In the genomic region with DNA sequence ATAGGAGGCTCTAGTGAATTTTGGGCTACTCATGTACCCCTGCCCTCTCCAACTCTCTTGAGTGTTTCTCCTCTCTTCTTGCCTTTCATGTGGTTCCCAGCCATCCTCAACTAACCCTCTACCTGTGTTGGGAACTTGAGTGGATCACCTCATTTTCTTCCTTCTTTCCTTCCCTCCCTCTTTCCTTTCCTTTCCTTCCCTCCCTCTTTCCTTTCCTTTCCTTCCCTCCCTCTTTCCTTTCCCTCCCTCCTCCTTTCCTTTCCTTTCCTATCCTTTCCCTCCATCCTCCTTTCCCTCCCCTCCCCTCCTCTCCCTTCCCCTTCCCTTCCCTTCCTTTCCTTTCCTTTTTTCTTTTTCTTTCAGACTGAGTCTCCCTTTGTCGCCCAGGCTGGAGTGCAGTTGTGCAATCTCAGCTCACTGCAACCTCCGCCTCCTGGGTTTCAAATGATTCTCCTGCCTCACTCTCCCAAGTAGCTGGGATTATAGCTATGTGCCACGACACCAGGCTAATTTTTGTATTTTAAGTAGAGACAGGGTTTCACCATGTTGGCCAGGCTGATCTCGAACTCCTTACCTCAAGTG, we compare ENCODE assay signal across 22 cellular contexts.
DNase-seq lines count a peak whose midpoint lies in the region; FAIRE-seq and TF ChIP-seq lines count a peak whose summit lies in the region.
"Had no signal": no experiment of that assay in that cellular context is flagged by ENCODE, and none has a peak within 500 bp of the region (broad histone marks: within the 10 kb centered on the region; RNA-seq: fewer than 3 reads in every experiment).

No MANE protein-coding gene starts in this region.

- no peak overlapping the region for H2AFZ ChIP-seq in hepatocyte

- H3K27me3 Mint-ChIP-seq in endothelial cell (ENCODE audit: unreplicated experiment): no peaks in the 10 kb centered on the region
- H3K27me3 Mint-ChIP-seq: CD4-positive, alpha-beta memory T cell; CD4-positive, CD25-positive, alpha-beta regulatory T cell; CD8-positive, alpha-beta memory T cell had no signal

- H3K79me2 ChIP-seq in hepatocyte: no peaks in the 10 kb centered on the region

- no peak overlapping the region for H3K27ac Mint-ChIP-seq in endothelial cell (ENCODE audit: unreplicated experiment)
- H3K27ac Mint-ChIP-seq: CD4-positive, alpha-beta memory T cell; CD4-positive, CD25-positive, alpha-beta regulatory T cell; CD8-positive, alpha-beta memory T cell had no signal

- no peaks in the 10 kb centered on the region for H3K36me3 Mint-ChIP-seq in endothelial cell (ENCODE audit: low read depth, unreplicated experiment)
- H3K36me3 Mint-ChIP-seq: CD14-positive monocyte; CD4-positive, alpha-beta memory T cell; CD4-positive, CD25-positive, alpha-beta regulatory T cell; CD8-positive, alpha-beta memory T cell had no signal

- no peaks in the 10 kb centered on the region for H3K4me1 ChIP-seq in HEK293 (ENCODE audit: control insufficient read depth, insufficient read depth, low read length)
- peaks cover 11% of the 10 kb centered on the region for H3K4me1 ChIP-seq in hepatocyte (ENCODE audit: insufficient read depth)
- H3K4me1 ChIP-seq: BE2C, BLaER1 had no signal

- no peak for TF ChIP-seq CTCF in HEK293 (tag by site-specific recombination; IDR thresholded peaks at IDR 0.05)
- no peak for TF ChIP-seq CTCF in VCaP (conservative IDR thresholded peaks at IDR 0.05)
- TF ChIP-seq CTCF in hepatocyte (IDR thresholded peaks at IDR 0.05; ENCODE audit: poor library complexity): no peak
- no peak for TF ChIP-seq CTCF in D721Med (IDR thresholded peaks at IDR 0.05; ENCODE audit: insufficient read depth, missing control alignments)
- no peak for TF ChIP-seq CTCF in endothelial cell (IDR thresholded peaks at IDR 0.05; ENCODE audit: unreplicated experiment)

- DNase-seq in hepatocyte (ENCODE audit: low spot score) (no peak), D721Med (ENCODE audit: insufficient read length, low spot score) (no peak), endothelial cell (ENCODE audit: low spot score) (no peak), retina (no peak)
- DNase-seq: 8988T; ACHN; BE2C; C1 segment of cervical spinal cord; CD4-positive, alpha-beta memory T cell; CD4-positive, CD25-positive, alpha-beta regulatory T cell; CD8-positive, alpha-beta memory T cell; COR-L47; DMS79 treated with DMSO at 0.1 percent for 48 hours; GF-D8 had no signal

- no peak overlapping the region for H3K4me2 ChIP-seq in hepatocyte
- H3K4me2 ChIP-seq: BLaER1 had no signal

- no peaks in the 10 kb centered on the region for H3K36me3 ChIP-seq in HEK293 (ENCODE audit: control insufficient read depth in 2 of 2, insufficient read depth in 1 of 2, low read length in 2 of 2)
- no peaks in the 10 kb centered on the region for H3K36me3 ChIP-seq in hepatocyte (replicated peaks; ENCODE audit: insufficient read depth, low read depth)
- H3K36me3 ChIP-seq: BE2C, BLaER1 had no signal

- H3K4me1 Mint-ChIP-seq in endothelial cell (ENCODE audit: unreplicated experiment): no peaks in the 10 kb centered on the region
- H3K4me1 Mint-ChIP-seq: CD14-positive monocyte; CD4-positive, alpha-beta memory T cell; CD4-positive, CD25-positive, alpha-beta regulatory T cell; CD8-positive, alpha-beta memory T cell had no signal

- no peaks in the 10 kb centered on the region for H4K20me1 ChIP-seq in hepatocyte (ENCODE audit: insufficient read depth, poor library complexity, severe bottlenecking)
- H4K20me1 ChIP-seq: BLaER1 had no signal

- H3K27ac ChIP-seq in HEK293 (ENCODE audit: extremely low read depth, low read depth, low read length) (no peak overlapping the region), VCaP (peak overlapping the region; percentile 43; the same call in 1 of the 2 replicates), hepatocyte (peak overlapping the region; percentile 66)
- H3K27ac ChIP-seq: BLaER1 had no signal

- 85% methylated on average over 4 of the region's 4 CpGs for WGBS in hepatocyte (ENCODE audit: low lambda C conversion rate, missing lambda C conversion rate)

- H3K4me3 ChIP-seq in HEK293 (ENCODE audit: low read depth, low read length) (no peak overlapping the region), hepatocyte (no peak overlapping the region)
- H3K4me3 ChIP-seq: BLaER1 had no signal

- H3K9me2 ChIP-seq in hepatocyte (replicated peaks; ENCODE audit: insufficient read depth): no peaks in the 10 kb centered on the region

- no peak overlapping the region for H3K4me3 Mint-ChIP-seq in endothelial cell (ENCODE audit: unreplicated experiment)
- H3K4me3 Mint-ChIP-seq: CD14-positive monocyte; CD4-positive, alpha-beta memory T cell; CD4-positive, CD25-positive, alpha-beta regulatory T cell; CD8-positive, alpha-beta memory T cell had no signal

- no peaks in the 10 kb centered on the region for H3K27me3 ChIP-seq in hepatocyte
- H3K27me3 ChIP-seq: BE2C, BLaER1 had no signal

- FAIRE-seq in D721Med (lab: Jason Lieb, UNC): no peak
- FAIRE-seq: A204.1, G401.6, GM12891, GM19239 had no signal

- CTCF ChIA-PET in HEK293 (lab: Yijun Ruan, JAX): no interaction called here

- no peaks in the 10 kb centered on the region for H3K9me3 Mint-ChIP-seq in endothelial cell (ENCODE audit: unreplicated experiment)

- no peaks in the 10 kb centered on the region for H3K9me3 ChIP-seq in HEK293 (ENCODE audit: control insufficient read depth, insufficient read depth, low read depth, low read length)
- no peaks in the 10 kb centered on the region for H3K9me3 ChIP-seq in hepatocyte (ENCODE audit: low read depth)
- H3K9me3 ChIP-seq: BE2C, BLaER1 had no signal

- POLR2A ChIA-PET in HEK293 (lab: Yijun Ruan, JAX): no interaction called here

TF ChIP-seq in HEK293, 187 proteins besides CTCF, POLR2A, EP300 and RAD21:
- TF ChIP-seq ZNF366 (tag by site-specific recombination; conservative IDR thresholded peaks at IDR 0.05) (peak; percentile 62; the same call in 1 of the 2 replicates), GFI1B (tag by site-specific recombination; IDR thresholded peaks at IDR 0.05) (no peak)
TF ChIP-seq in HEK293: peak in this region for 1.
